In genomic region chr9:135498381-135499126, GRCh38 we compare ENCODE assay signal across 1 cellular context.
TF ChIP-seq lines count a peak whose summit lies in the region.

No MANE protein-coding gene starts in this region.

TF ChIP-seq in SK-N-SH, 30 proteins besides CTCF, POLR2A, EP300 and RAD21 (continued from another document):
- no peak for TF ChIP-seq MXI1 (IDR thresholded peaks at IDR 0.05; ENCODE audit: low read depth, low read length)
- no peak for TF ChIP-seq YY1 (IDR thresholded peaks at IDR 0.05; ENCODE audit: low read depth)
- no peak for TF ChIP-seq RCOR1 (IDR thresholded peaks at IDR 0.05; ENCODE audit: low read length)
- TF ChIP-seq ELF1 (IDR thresholded peaks at IDR 0.05) = no peak
- TF ChIP-seq GATA2 (CRISPR knock-in tag; IDR thresholded peaks at IDR 0.05) = no peak
